Comparison of ENCODE assay signal across 8 cellular contexts in the genomic region with DNA sequence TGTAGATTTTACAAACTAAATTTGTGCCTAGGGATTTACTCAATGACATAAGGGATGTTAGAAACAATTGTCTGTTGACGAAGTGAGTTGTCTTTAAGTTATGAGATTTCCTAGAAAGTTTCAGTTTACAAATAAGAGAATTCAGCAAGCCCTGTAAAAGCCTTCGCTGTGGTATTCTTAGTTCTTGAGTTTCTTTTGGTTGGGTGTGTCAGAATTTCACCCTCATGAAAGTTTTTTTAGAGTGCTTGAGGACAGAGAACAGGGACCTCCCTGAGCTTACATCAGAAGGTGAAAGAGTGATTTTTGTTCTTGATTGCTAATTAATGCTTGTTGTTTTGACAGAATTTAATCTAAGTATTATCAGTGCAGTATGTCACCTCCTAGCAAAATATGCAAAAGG.
"Had no signal": no experiment of that assay in that cellular context is flagged by ENCODE, and none has a peak within 500 bp of the region (broad histone marks: within the 10 kb centered on the region; RNA-seq: fewer than 3 reads in every experiment).

No MANE protein-coding gene starts in this region.

- H3K4me1 Mint-ChIP-seq: IgD-negative memory B cell had no signal

- H3K27me3 Mint-ChIP-seq: IgD-negative memory B cell had no signal

- H3K4me3 ChIP-seq: K562 had no signal

- H3K4me2 ChIP-seq: KMS-11 had no signal

- H3K27ac Mint-ChIP-seq: IgD-negative memory B cell had no signal

- H3K4me3 Mint-ChIP-seq: IgD-negative memory B cell had no signal

- H3K9ac ChIP-seq: KMS-11 had no signal

- DNase-seq: IMR-90, KBM-7, KG1 had no signal

- ATAC-seq: HepG2, K562 had no signal

- H3K27ac ChIP-seq: HL-60, KMS-11 had no signal
